ENCODE assay signal across 17 cellular contexts in genomic region chr15:75033809-75034208, GRCh38.
"Had no signal": no experiment of that assay in that cellular context is flagged by ENCODE, and none has a peak within 500 bp of the region (broad histone marks: within the 10 kb centered on the region; RNA-seq: fewer than 3 reads in every experiment).

No MANE protein-coding gene starts in this region.

- DNase-seq: activated CD4-positive, alpha-beta T cell treated with anti-CD3 and anti-CD28 coated beads, Interleukin-2, amount 10 ng/mL, durations not matched to agents 7 days and 5 days; activated CD4-positive, CD25-positive, alpha-beta regulatory T cell; activated naive CD4-positive, alpha-beta T cell treated with anti-CD3 and anti-CD28 coated beads, Interleukin-2, amount 50 U/mL, for 16 hours; activated T-cell treated with anti-CD3 and anti-CD28 coated beads, Interleukin-2, amount 50 U/mL, for 1 hour; amniotic stem cell; cortex of kidney; effector memory CD8-positive, alpha-beta T cell; erythroblast; hippocampal formation; stimulated activated CD4-positive, alpha-beta T cell treated with anti-CD3 and anti-CD28 coated beads, Interleukin-15, amount 100 ng/mL, for 24 hours; stimulated activated CD4-positive, alpha-beta T cell treated with anti-CD3 and anti-CD28 coated beads, Interleukin-4, amount 100 ng/mL, for 24 hours; thyroid gland; uterus had no signal

- H3K27ac Mint-ChIP-seq: activated CD4-positive, alpha-beta T cell treated with anti-CD3 and anti-CD28 coated beads, Interleukin-2, amount 10 ng/mL, durations not matched to agents 7 days and 5 days; brain had no signal

- H3K36me3 ChIP-seq: thyroid gland, uterus had no signal

- H3K27ac ChIP-seq: thyroid gland, uterus had no signal

- H3K27me3 Mint-ChIP-seq: activated CD4-positive, alpha-beta T cell treated with anti-CD3 and anti-CD28 coated beads, Interleukin-2, amount 10 ng/mL, durations not matched to agents 7 days and 5 days; brain; central memory CD8-positive, alpha-beta T cell; effector memory CD8-positive, alpha-beta T cell had no signal

- H3K9me3 ChIP-seq: thyroid gland, uterus had no signal

- H3K4me3 ChIP-seq: thyroid gland, uterus had no signal

- H3K27me3 ChIP-seq: thyroid gland, uterus had no signal

- H3K9me3 Mint-ChIP-seq: activated CD4-positive, alpha-beta T cell treated with anti-CD3 and anti-CD28 coated beads, Interleukin-2, amount 10 ng/mL, durations not matched to agents 7 days and 5 days; brain; central memory CD8-positive, alpha-beta T cell; effector memory CD8-positive, alpha-beta T cell; mesothelial cell of epicardium; neural crest cell had no signal

- H3K4me3 Mint-ChIP-seq: activated CD4-positive, alpha-beta T cell treated with anti-CD3 and anti-CD28 coated beads, Interleukin-2, amount 10 ng/mL, durations not matched to agents 7 days and 5 days; brain; central memory CD8-positive, alpha-beta T cell; effector memory CD8-positive, alpha-beta T cell; mesothelial cell of epicardium; neural crest cell had no signal

- ATAC-seq: effector memory CD8-positive, alpha-beta T cell had no signal
